ENCODE assay signal across 1 cellular context in genomic region chr11:7892751-7893356, GRCh38.
TF ChIP-seq lines count a peak whose summit lies in the region.

No MANE protein-coding gene starts in this region.

TF ChIP-seq in GM23338, 12 proteins besides CTCF, POLR2A, EP300 and RAD21 (continued from another document):
- TF ChIP-seq ZNF114 (CRISPR knock-in tag; IDR thresholded peaks at IDR 0.05), result no peak
- no peak for TF ChIP-seq EZH2phosphoT487 (IDR thresholded peaks at IDR 0.05; ENCODE audit: unreplicated experiment)
- no peak for TF ChIP-seq EZH2 (IDR thresholded peaks at IDR 0.05; ENCODE audit: low read depth, unreplicated experiment)
